15 cellular contexts compared by ENCODE assay signal in the genomic region with DNA sequence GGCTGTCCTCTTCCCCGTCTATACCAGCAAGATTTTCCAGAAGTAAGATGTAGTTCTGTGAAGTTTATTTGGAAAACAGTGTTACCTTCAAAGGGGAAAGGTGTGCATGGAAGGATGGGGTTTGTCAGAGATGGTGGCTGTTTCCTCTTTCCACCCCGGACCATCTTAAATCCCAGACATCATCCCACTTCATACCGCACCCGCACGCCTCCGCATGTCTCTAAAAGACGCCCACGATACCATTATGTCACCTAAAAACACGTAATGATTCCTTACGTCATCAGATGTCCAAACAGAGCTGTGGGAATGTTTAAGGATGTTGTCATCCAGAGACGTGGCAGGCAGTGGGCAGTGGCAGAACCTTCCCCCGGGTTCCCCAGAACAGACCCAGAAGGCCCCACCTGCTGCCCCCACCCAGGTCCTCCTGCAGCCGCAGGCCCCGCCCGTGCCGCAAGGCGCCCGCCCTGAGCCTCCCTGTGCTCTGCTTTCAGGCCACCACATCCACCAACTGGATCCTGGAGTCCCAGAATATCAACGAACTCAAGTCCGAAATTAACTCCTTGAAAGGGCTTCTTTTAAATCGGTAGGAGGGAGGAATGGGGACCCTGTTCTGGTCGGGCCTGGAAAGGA.
"Had no signal": no experiment of that assay in that cellular context is flagged by ENCODE, and none has a peak within 500 bp of the region (broad histone marks: within the 10 kb centered on the region; RNA-seq: fewer than 3 reads in every experiment).

No MANE protein-coding gene starts in this region.

- H3K4me3 ChIP-seq: skin epidermis had no signal

- H3K27ac ChIP-seq: brain microvascular endothelial cell, parathyroid adenoma had no signal

- H3K27me3 ChIP-seq: brain microvascular endothelial cell had no signal

- H3K36me3 Mint-ChIP-seq: naive B cell had no signal

- H3K4me1 Mint-ChIP-seq: activated CD4-positive, alpha-beta T cell treated with anti-CD3 and anti-CD28 coated beads, Interleukin-2, amount 10 ng/mL, durations not matched to agents 24 days and 14 days; naive B cell had no signal

- H3K27me3 Mint-ChIP-seq: activated CD4-positive, alpha-beta T cell treated with anti-CD3 and anti-CD28 coated beads, Interleukin-2, amount 10 ng/mL, durations not matched to agents 24 days and 14 days; activated naive CD8-positive, alpha-beta T cell; naive B cell had no signal

- H3K9ac ChIP-seq: parathyroid adenoma had no signal

- DNase-seq: activated CD4-positive, alpha-beta T cell treated with anti-CD3 and anti-CD28 coated beads, Interleukin-2, amount 10 ng/mL, durations not matched to agents 24 days and 14 days; activated CD4-positive, CD25-positive, alpha-beta regulatory T cell; activated CD8-positive, alpha-beta T cell treated with anti-CD3 and anti-CD28 coated beads, Interleukin-2, amount 10 ng/mL, durations not matched to agents 7 days and 5 days; activated T-cell treated with anti-CD3 and anti-CD28 coated beads, Interleukin-2, amount 50 U/mL, for 48 hours; brain microvascular endothelial cell; endodermal cell; erythroblast; naive B cell; retina; stimulated activated CD4-positive, alpha-beta T cell treated with anti-CD3 and anti-CD28 coated beads, Interleukin-4, amount 100 ng/mL, for 24 hours; stimulated activated naive CD4-positive, alpha-beta T cell had no signal

- H3K9me3 Mint-ChIP-seq: activated CD4-positive, alpha-beta T cell treated with anti-CD3 and anti-CD28 coated beads, Interleukin-2, amount 10 ng/mL, durations not matched to agents 24 days and 14 days; endodermal cell; naive B cell; T-helper 1 cell treated with Interleukin-12 subunit alpha and Interleukin-12 subunit beta and Interleukin-4 antibody, amounts not matched to agents 30 μg/mL and 1 μg/mL, for 36 hours had no signal

- H3K4me1 ChIP-seq: parathyroid adenoma had no signal

- H3K4me3 Mint-ChIP-seq: activated CD4-positive, alpha-beta T cell treated with anti-CD3 and anti-CD28 coated beads, Interleukin-2, amount 10 ng/mL, durations not matched to agents 24 days and 14 days; activated CD8-positive, alpha-beta T cell treated with anti-CD3 and anti-CD28 coated beads, Interleukin-2, amount 10 ng/mL, durations not matched to agents 7 days and 5 days; activated naive CD8-positive, alpha-beta T cell; endodermal cell; naive B cell; T-helper 1 cell treated with Interleukin-12 subunit alpha and Interleukin-12 subunit beta and Interleukin-4 antibody, amounts not matched to agents 30 μg/mL and 1 μg/mL, for 36 hours had no signal

- H2AFZ ChIP-seq: parathyroid adenoma had no signal

- H3K27ac Mint-ChIP-seq: activated CD4-positive, alpha-beta T cell treated with anti-CD3 and anti-CD28 coated beads, Interleukin-2, amount 10 ng/mL, durations not matched to agents 24 days and 14 days; activated CD8-positive, alpha-beta T cell treated with anti-CD3 and anti-CD28 coated beads, Interleukin-2, amount 10 ng/mL, durations not matched to agents 7 days and 5 days; activated naive CD8-positive, alpha-beta T cell; T-helper 1 cell treated with Interleukin-12 subunit alpha and Interleukin-12 subunit beta and Interleukin-4 antibody, amounts not matched to agents 30 μg/mL and 1 μg/mL, for 36 hours had no signal

- H3K79me2 ChIP-seq: parathyroid adenoma had no signal
